In genomic region chr1:159121526-159121925, GRCh38 we compare ENCODE assay signal across 13 cellular contexts. TPM values are rescaled to one million over a fixed set of nuclear protein-coding genes. Genes with fewer than 3 reads are reported as not detected.
DNase-seq lines count a peak whose midpoint lies in the region; ATAC-seq and TF ChIP-seq lines count a peak whose summit lies in the region.
"Had no signal": no experiment of that assay in that cellular context is flagged by ENCODE, and none has a peak within 500 bp of the region (broad histone marks: within the 10 kb centered on the region; RNA-seq: fewer than 3 reads in every experiment).

No MANE protein-coding gene starts in this region.

- H3K4me3 ChIP-seq in psoas muscle, result no peak overlapping the region
- H3K4me3 ChIP-seq: cardiac muscle cell had no signal

- no peak for ATAC-seq in activated naive CD8-positive, alpha-beta T cell treated with anti-CD3 and anti-CD28 coated beads, Interleukin-2, amount 50 U/mL, for 24 hours
- peak; percentile 81 for ATAC-seq in GM21717 (IDR thresholded peaks at IDR 0.05; ENCODE audit: unreplicated experiment)
- ATAC-seq in HG03139 (IDR thresholded peaks at IDR 0.05; ENCODE audit: unreplicated experiment), result peak; percentile 46
- peak; percentile 78 to 79 for ATAC-seq in stimulated activated naive B cell treated with anti-CD40 and anti-IgM and Interleukin-4, amounts not matched to agents 10 μg/mL and 1 μg/mL and 100 μg/mL, for 72 hours (replicated peaks)
- no peak for ATAC-seq in psoas muscle
- ATAC-seq: HCT116 had no signal

- intact Hi-C loops in psoas muscle (cut with DNase I), result no loop called here

- DNase-seq in activated naive CD8-positive, alpha-beta T cell treated with anti-CD3 and anti-CD28 coated beads, Interleukin-2, amount 50 U/mL, for 24 hours, result no peak
- DNase-seq in activated naive CD8-positive, alpha-beta T cell treated with anti-CD3 and anti-CD28 coated beads for 36 hours, result no peak
- no peak for DNase-seq in stimulated activated naive B cell treated with anti-CD40 and anti-IgM and Interleukin-4, amounts not matched to agents 10 μg/mL and 1 μg/mL and 100 μg/mL, for 72 hours
- DNase-seq in RKO (ENCODE audit: low spot score), result no peak
- no peak for DNase-seq in NCI-H774 (lab: John Stamatoyannopoulos, UW)
- DNase-seq in psoas muscle, result no peak
- DNase-seq: activated T-cell treated with anti-CD3 and anti-CD28 coated beads for 4 hours had no signal

- peaks cover 17% of the 10 kb centered on the region for H3K27me3 Mint-ChIP-seq in activated naive CD8-positive, alpha-beta T cell treated with anti-CD3 and anti-CD28 coated beads, Interleukin-2, amount 50 U/mL, for 24 hours
- H3K27me3 Mint-ChIP-seq in activated naive CD8-positive, alpha-beta T cell treated with anti-CD3 and anti-CD28 coated beads for 36 hours, result peaks cover 27% of the 10 kb centered on the region
- H3K27me3 Mint-ChIP-seq in stimulated activated naive B cell treated with anti-CD40 and anti-IgM and Interleukin-4, amounts not matched to agents 10 μg/mL and 1 μg/mL and 100 μg/mL, for 72 hours, result peaks cover 4 to 15% of the 10 kb centered on the region in 2 donors

- H3K9me3 Mint-ChIP-seq in activated naive CD8-positive, alpha-beta T cell treated with anti-CD3 and anti-CD28 coated beads, Interleukin-2, amount 50 U/mL, for 24 hours, result no peaks in the 10 kb centered on the region
- no peaks in the 10 kb centered on the region for H3K9me3 Mint-ChIP-seq in activated naive CD8-positive, alpha-beta T cell treated with anti-CD3 and anti-CD28 coated beads for 36 hours
- no peaks in the 10 kb centered on the region for H3K9me3 Mint-ChIP-seq in stimulated activated naive B cell treated with anti-CD40 and anti-IgM and Interleukin-4, amounts not matched to agents 10 μg/mL and 1 μg/mL and 100 μg/mL, for 72 hours
- H3K9me3 Mint-ChIP-seq: stimulated activated naive CD8-positive, alpha-beta T cell treated with anti-CD3 and anti-CD28 coated beads, Interleukin-15, Interleukin-2, amounts not matched to agents 100 ng/mL and 50 ng/mL, for 24 hours had no signal

- peak overlapping the region; percentile 15 for H3K27ac Mint-ChIP-seq in activated naive CD8-positive, alpha-beta T cell treated with anti-CD3 and anti-CD28 coated beads, Interleukin-2, amount 50 U/mL, for 24 hours
- H3K27ac Mint-ChIP-seq in activated naive CD8-positive, alpha-beta T cell treated with anti-CD3 and anti-CD28 coated beads for 36 hours, result no peak overlapping the region
- peak overlapping the region; percentile 21 for H3K27ac Mint-ChIP-seq in stimulated activated naive B cell treated with anti-CD40 and anti-IgM and Interleukin-4, amounts not matched to agents 10 μg/mL and 1 μg/mL and 100 μg/mL, for 72 hours
- H3K27ac Mint-ChIP-seq: stimulated activated naive CD8-positive, alpha-beta T cell treated with anti-CD3 and anti-CD28 coated beads, Interleukin-15, Interleukin-2, amounts not matched to agents 100 ng/mL and 50 ng/mL, for 24 hours had no signal

- no peaks in the 10 kb centered on the region for H3K9me3 ChIP-seq in psoas muscle

- no peaks in the 10 kb centered on the region for H3K4me1 ChIP-seq in psoas muscle

- TF ChIP-seq CTCF in psoas muscle (IDR thresholded peaks at IDR 0.05), result no peak

- H3K27me3 ChIP-seq in psoas muscle (ENCODE audit: insufficient read depth in 3 of 3, low read length in 2 of 3), result no peaks in the 10 kb centered on the region
- H3K27me3 ChIP-seq: cardiac muscle cell had no signal

- no peaks in the 10 kb centered on the region for H3K36me3 ChIP-seq in psoas muscle (ENCODE audit: insufficient read depth in 1 of 2, low read depth in 1 of 2)
- H3K36me3 ChIP-seq: cardiac muscle cell had no signal

- H3K36me3 Mint-ChIP-seq in activated naive CD8-positive, alpha-beta T cell treated with anti-CD3 and anti-CD28 coated beads, Interleukin-2, amount 50 U/mL, for 24 hours (ENCODE audit: low read depth), result no peaks in the 10 kb centered on the region
- no peaks in the 10 kb centered on the region for H3K36me3 Mint-ChIP-seq in activated naive CD8-positive, alpha-beta T cell treated with anti-CD3 and anti-CD28 coated beads for 36 hours
- no peaks in the 10 kb centered on the region for H3K36me3 Mint-ChIP-seq in stimulated activated naive B cell treated with anti-CD40 and anti-IgM and Interleukin-4, amounts not matched to agents 10 μg/mL and 1 μg/mL and 100 μg/mL, for 72 hours

- WGBS in psoas muscle, 3 donors, result 71 to 89% (median 88%) methylated on average over 1 of the region's 1 CpG

- H3K4me1 Mint-ChIP-seq in activated naive CD8-positive, alpha-beta T cell treated with anti-CD3 and anti-CD28 coated beads, Interleukin-2, amount 50 U/mL, for 24 hours, result peaks cover 4% of the 10 kb centered on the region
- peaks cover 3% of the 10 kb centered on the region for H3K4me1 Mint-ChIP-seq in activated naive CD8-positive, alpha-beta T cell treated with anti-CD3 and anti-CD28 coated beads for 36 hours
- H3K4me1 Mint-ChIP-seq in stimulated activated naive B cell treated with anti-CD40 and anti-IgM and Interleukin-4, amounts not matched to agents 10 μg/mL and 1 μg/mL and 100 μg/mL, for 72 hours, result peaks cover 6 to 10% of the 10 kb centered on the region in 2 donors

- no peak overlapping the region for H3K27ac ChIP-seq in psoas muscle
- H3K27ac ChIP-seq: cardiac muscle cell had no signal

- no peak overlapping the region for H3K4me3 Mint-ChIP-seq in activated naive CD8-positive, alpha-beta T cell treated with anti-CD3 and anti-CD28 coated beads, Interleukin-2, amount 50 U/mL, for 24 hours
- no peak overlapping the region for H3K4me3 Mint-ChIP-seq in activated naive CD8-positive, alpha-beta T cell treated with anti-CD3 and anti-CD28 coated beads for 36 hours
- H3K4me3 Mint-ChIP-seq in stimulated activated naive B cell treated with anti-CD40 and anti-IgM and Interleukin-4, amounts not matched to agents 10 μg/mL and 1 μg/mL and 100 μg/mL, for 72 hours, result peak overlapping the region in 1 of 2 donors; percentile 11
- H3K4me3 Mint-ChIP-seq: stimulated activated naive CD8-positive, alpha-beta T cell treated with anti-CD3 and anti-CD28 coated beads, Interleukin-15, Interleukin-2, amounts not matched to agents 100 ng/mL and 50 ng/mL, for 24 hours had no signal

RNA-seq across cellular contexts. Expression of gene AIM2, which starts 45.0 kb away (rescaled TPM):
- total RNA-seq in activated naive CD8-positive, alpha-beta T cell treated with anti-CD3 and anti-CD28 coated beads for 36 hours, result 1 to 10 TPM; 1.8 TPM
- total RNA-seq in psoas muscle, result under 1 TPM in 3 of 4 donors, not detected in 1; 0.38 to 0.52 (median 0.40) TPM
- polyA plus RNA-seq in psoas muscle, result under 1 TPM in 2 of 3 donors, not detected in 1; 0.06 to 0.07 TPM
- total RNA-seq: cardiac muscle cell, kidney epithelial cell had no signal
- polyA plus RNA-seq: cardiac muscle cell had no signal

RNA-seq across cellular contexts. Expression of gene CADM3, which starts 49.9 kb away (rescaled TPM):
- total RNA-seq in activated naive CD8-positive, alpha-beta T cell treated with anti-CD3 and anti-CD28 coated beads for 36 hours, result not detected
- 1 to 10 TPM in 2 of 4 donors, under 1 TPM in 2; 0.89 to 2.2 (median 1.1) TPM for total RNA-seq in psoas muscle
- polyA plus RNA-seq in psoas muscle, result under 1 TPM; 0.32 to 0.83 (median 0.79) TPM

Comparison
In these comparisons a context has a peak if more than half of its experiments do, and no peak if none do; other contexts are left out.
1. ATAC-seq: peak in GM21717 (single experiment), HG03139 (single experiment) and stimulated activated naive B cell treated with anti-CD40 and anti-IgM and Interleukin-4, amounts not matched to agents 10 μg/mL and 1 μg/mL and 100 μg/mL, for 72 hours (2 of 2); none in activated naive CD8-positive, alpha-beta T cell treated with anti-CD3 and anti-CD28 coated beads, Interleukin-2, amount 50 U/mL, for 24 hours (single experiment) and psoas muscle (0 of 4).